ENCODE assay signal across 1 cellular context in genomic region chr16:54342966-54343365, GRCh38.
TF ChIP-seq lines count a peak whose summit lies in the region.

No MANE protein-coding gene starts in this region.

TF ChIP-seq in H1, 55 proteins besides CTCF, POLR2A, EP300 and RAD21:
- TF ChIP-seq BRCA1 (IDR thresholded peaks at IDR 0.05; ENCODE audit: low read depth, low read length) (no peak), CREB1 (IDR thresholded peaks at IDR 0.05) (no peak), FOSL1 (IDR thresholded peaks at IDR 0.05; ENCODE audit: insufficient read depth, low read depth, low read length) (no peak), KDM1A (IDR thresholded peaks at IDR 0.05; ENCODE audit: borderline replicate concordance, low read length) (no peak), TBP (IDR thresholded peaks at IDR 0.05; ENCODE audit: low read depth, low read length) (no peak), RXRA (IDR thresholded peaks at IDR 0.05; ENCODE audit: insufficient read depth, low read depth, low read length) (no peak), GABPA (IDR thresholded peaks at IDR 0.05; ENCODE audit: borderline replicate concordance, insufficient read depth, low read length) (no peak), SP1 (IDR thresholded peaks at IDR 0.05; ENCODE audit: low read depth, low read length) (no peak), RNF2 (IDR thresholded peaks at IDR 0.05; ENCODE audit: borderline replicate concordance, low read depth, low read length, missing control alignments, poor library complexity, severe bottlenecking) (no peak)
- TF ChIP-seq, protein P1, sequence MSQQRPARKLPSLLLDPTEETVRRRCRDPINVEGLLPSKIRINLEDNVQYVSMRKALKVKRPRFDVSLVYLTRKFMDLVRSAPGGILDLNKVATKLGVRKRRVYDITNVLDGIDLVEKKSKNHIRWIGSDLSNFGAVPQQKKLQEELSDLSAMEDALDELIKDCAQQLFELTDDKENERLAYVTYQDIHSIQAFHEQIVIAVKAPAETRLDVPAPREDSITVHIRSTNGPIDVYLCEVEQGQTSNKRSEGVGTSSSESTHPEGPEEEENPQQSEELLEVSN (IDR thresholded peaks at IDR 0.05) = no peak
